In genomic region chr15:74460903-74461846, GRCh38 we compare ENCODE assay signal across 1 cellular context.
TF ChIP-seq lines count a peak whose summit lies in the region.

TSS of gene UBL7 (minus strand) at chr15:74461160. CDS start at chr15:74458867, 2,293 bp downstream.

TF ChIP-seq in HepG2, 621 proteins besides CTCF, POLR2A, EP300 and RAD21 (continued from another document and continues in another):
- peak; percentile 74 for TF ChIP-seq MNT (IDR thresholded peaks at IDR 0.05)
- TF ChIP-seq HMG20B (CRISPR knock-in tag; conservative IDR thresholded peaks at IDR 0.05), result 0 out of 2 replicates have a peak, but pooled peaks have one; percentile 32
- peak; percentile 58 for TF ChIP-seq FOSL2 (CRISPR knock-in tag; IDR thresholded peaks at IDR 0.05)
- peak; percentile 36 for TF ChIP-seq CBX1 (IDR thresholded peaks at IDR 0.05; ENCODE audit: low read depth)
- TF ChIP-seq TBX2 (CRISPR knock-in tag; IDR thresholded peaks at IDR 0.05; ENCODE audit: borderline replicate concordance), result peak; percentile 93
- 0 out of 2 replicates have a peak, but pooled peaks have one; percentile 22 for TF ChIP-seq RERE (CRISPR knock-in tag; IDR thresholded peaks at IDR 0.05; ENCODE audit: low read depth)
- peak; percentile 88; the same call in 1 of the 2 replicates for TF ChIP-seq ZNF580 (CRISPR knock-in tag; IDR thresholded peaks at IDR 0.05; ENCODE audit: borderline replicate concordance, low read depth)
- TF ChIP-seq SMARCC2 (IDR thresholded peaks at IDR 0.05), result no peak
- peak; percentile 76; the same call in 1 of the 2 replicates for TF ChIP-seq ZNF563 (CRISPR knock-in tag; IDR thresholded peaks at IDR 0.05)
- TF ChIP-seq NR2F1 (CRISPR knock-in tag; IDR thresholded peaks at IDR 0.05), result no peak; a peak in 1 of 4 replicates
- TF ChIP-seq ZNF503 (CRISPR knock-in tag; IDR thresholded peaks at IDR 0.05), result peak; percentile 70; the same call in 1 of the 2 replicates
- no peak for TF ChIP-seq ZMYM2 (CRISPR knock-in tag; IDR thresholded peaks at IDR 0.05)
- peak; percentile 42; the same call in 1 of the 2 replicates for TF ChIP-seq ZNF552 (CRISPR knock-in tag; IDR thresholded peaks at IDR 0.05; ENCODE audit: borderline replicate concordance)
- TF ChIP-seq MYC (CRISPR knock-in tag; IDR thresholded peaks at IDR 0.05; ENCODE audit: borderline replicate concordance), result peak; percentile 90
- peak; percentile 60; the same call in 1 of the 2 replicates for TF ChIP-seq ZNF777 (CRISPR knock-in tag; IDR thresholded peaks at IDR 0.05)
- peak; percentile 79; the same call in 1 of the 2 replicates for TF ChIP-seq DR1 (CRISPR knock-in tag; IDR thresholded peaks at IDR 0.05)
- no peak for TF ChIP-seq ARNT (IDR thresholded peaks at IDR 0.05)
- no peak for TF ChIP-seq ZNF83 (CRISPR knock-in tag; IDR thresholded peaks at IDR 0.05; ENCODE audit: borderline replicate concordance)
- peak; percentile 61; the same call in 1 of the 2 replicates for TF ChIP-seq BCL6 (CRISPR knock-in tag; IDR thresholded peaks at IDR 0.05)
- TF ChIP-seq IRF2 (CRISPR knock-in tag; IDR thresholded peaks at IDR 0.05), result peak; percentile 92
- peak; percentile 39 for TF ChIP-seq ZEB1 (IDR thresholded peaks at IDR 0.05; ENCODE audit: insufficient replicate concordance, low read depth)
- TF ChIP-seq HNRNPLL (IDR thresholded peaks at IDR 0.05; ENCODE audit: low read depth, low read length, poor library complexity, severe bottlenecking), result peak; percentile 59
- TF ChIP-seq NAIF1 (CRISPR knock-in tag; IDR thresholded peaks at IDR 0.05; ENCODE audit: borderline replicate concordance), result 0 out of 2 replicates have a peak, but pooled peaks have one; percentile 75
- peak; percentile 53 for TF ChIP-seq REL (CRISPR knock-in tag; conservative IDR thresholded peaks at IDR 0.05)
- TF ChIP-seq NR2F6 (IDR thresholded peaks at IDR 0.05), result no peak; the same call in 1 of the 2 replicates
- TF ChIP-seq NR2F6 (CRISPR knock-in tag; IDR thresholded peaks at IDR 0.05), result peak; percentile 62; the same call in 1 of the 2 replicates
- TF ChIP-seq POLR2G (IDR thresholded peaks at IDR 0.05; ENCODE audit: low read depth, low read length), result peak; percentile 89
- TF ChIP-seq ZNF232 (CRISPR knock-in tag; IDR thresholded peaks at IDR 0.05; ENCODE audit: borderline replicate concordance), result peak; percentile 55; the same call in 1 of the 2 replicates
- no peak for TF ChIP-seq ZC3H4 (CRISPR knock-in tag; IDR thresholded peaks at IDR 0.05; ENCODE audit: borderline replicate concordance)
- peak; percentile 67 for TF ChIP-seq ARID5B (CRISPR knock-in tag; IDR thresholded peaks at IDR 0.05)
- peak; percentile 21; the same call in 1 of the 2 replicates for TF ChIP-seq HINFP (CRISPR knock-in tag; IDR thresholded peaks at IDR 0.05; ENCODE audit: low read depth)
- peak; percentile 66 for TF ChIP-seq ZBTB26 (CRISPR knock-in tag; IDR thresholded peaks at IDR 0.05; ENCODE audit: borderline replicate concordance)
- peak; percentile 62; the same call in 1 of the 2 replicates for TF ChIP-seq ARNT2 (CRISPR knock-in tag; IDR thresholded peaks at IDR 0.05; ENCODE audit: low read depth)
- no peak for TF ChIP-seq ZZZ3 (CRISPR knock-in tag; IDR thresholded peaks at IDR 0.05; ENCODE audit: borderline replicate concordance)
- TF ChIP-seq ZNF512B (CRISPR knock-in tag; IDR thresholded peaks at IDR 0.05; ENCODE audit: borderline replicate concordance), result 0 out of 2 replicates have a peak, but pooled peaks have one; percentile 35
- TF ChIP-seq FOXK1 (CRISPR knock-in tag; IDR thresholded peaks at IDR 0.05; ENCODE audit: borderline replicate concordance, low read depth), result peak; percentile 100
- TF ChIP-seq ZNF775 (CRISPR knock-in tag; IDR thresholded peaks at IDR 0.05; ENCODE audit: borderline replicate concordance), result no peak
- peak; percentile 87 for TF ChIP-seq KDM2A (CRISPR knock-in tag; IDR thresholded peaks at IDR 0.05; ENCODE audit: borderline replicate concordance, low read depth)
- TF ChIP-seq ZC3H13 (CRISPR knock-in tag; IDR thresholded peaks at IDR 0.05), result peak; percentile 58; the same call in 1 of the 2 replicates
- TF ChIP-seq FOSL1 (CRISPR knock-in tag; IDR thresholded peaks at IDR 0.05; ENCODE audit: borderline replicate concordance), result no peak
